In the genomic region with DNA sequence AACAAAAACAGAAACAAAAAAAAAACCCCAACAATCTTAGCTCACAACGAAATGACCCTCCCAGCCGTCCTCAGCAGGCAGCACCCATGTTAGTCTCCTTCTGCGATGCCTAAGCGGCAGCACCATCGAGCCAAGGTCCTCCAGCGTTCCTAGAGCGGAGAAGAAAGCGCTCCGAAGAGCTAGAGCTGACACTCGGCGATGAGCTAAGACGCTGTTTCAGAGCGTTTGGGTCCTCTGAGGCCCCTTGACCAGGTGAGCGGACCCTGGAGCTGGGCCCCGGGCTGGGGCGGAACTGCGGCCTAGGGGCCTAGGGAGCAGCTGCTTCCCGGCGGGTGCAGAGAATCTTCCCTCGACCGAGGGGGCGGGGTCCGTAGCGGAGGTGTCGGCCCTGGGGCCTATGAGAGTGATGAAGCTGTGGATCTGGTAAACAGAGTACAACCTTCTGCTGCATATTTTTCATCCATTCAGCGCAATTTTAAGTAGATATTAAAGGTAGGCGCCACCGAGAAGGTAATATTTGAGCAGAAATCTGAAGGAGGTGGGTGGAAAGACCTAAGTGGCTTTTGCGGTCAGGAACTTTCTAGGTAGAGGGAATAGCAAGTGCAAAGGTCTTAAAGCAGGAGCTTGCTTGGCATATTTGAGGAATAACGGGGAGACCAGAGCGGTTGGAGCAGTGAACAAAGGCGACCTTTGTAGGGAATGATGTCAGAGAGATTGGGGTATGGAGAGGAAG, we compare ENCODE assay signal across 8 cellular contexts. TPM values are rescaled to one million over a fixed set of nuclear protein-coding genes. Genes with fewer than 3 reads are reported as not detected.
DNase-seq lines count a peak whose midpoint lies in the region; ATAC-seq and TF ChIP-seq lines count a peak whose summit lies in the region.

Gene ZSCAN26 (plus strand): TSS at position 182 of the 733 bp plus-strand sequence. CDS start 4,777 bp downstream, outside the sequence.

- peak; percentile 79 for DNase-seq in AG08396 (ENCODE audit: low spot score)
- peak; percentile 85 for DNase-seq in NCI-H2196 (lab: John Stamatoyannopoulos, UW; ENCODE audit: unreplicated experiment)
- DNase-seq in WTC11 (ENCODE audit: low spot score): peak; percentile 91
- peak in 60 of 61 donors; percentile 8 to 93 (median 73) for DNase-seq in caudate nucleus (lab: John Stamatoyannopoulos, UW)
- peak; percentile 81 for DNase-seq in iPS-NIHi7 (ENCODE audit: extremely low spot score)
- DNase-seq in smooth muscle cell (lab: John Stamatoyannopoulos, UW; ENCODE audit: unreplicated experiment): peak; percentile 86

- H3K27ac ChIP-seq in caudate nucleus (ENCODE audit: low read depth, low read length) (peak within 1 kb of the TSS; percentile 82), smooth muscle cell (ENCODE audit: low read depth) (peak within 1 kb of the TSS; percentile 40)

- H3K4me2 ChIP-seq in smooth muscle cell: peak within 1 kb of the TSS; percentile 88

- no peaks in the 10 kb centered on the region for H3K27me3 ChIP-seq in smooth muscle cell (ENCODE audit: low read depth)

- POLR2A ChIA-PET in WTC11 (lab: Charles Lee): interaction anchor here (0.6 to 2.1 kb wide), 17 partner anchors 12 to 409 kb away, joined by 3 to 14 read pairs (median 4); partner anchors contain the start of genes PGBD1, ZKSCAN3, ZKSCAN4 and ZKSCAN8

- H3K4me3 Mint-ChIP-seq in WTC11: no peak within 1 kb of the TSS

- CTCF ChIA-PET in WTC11 (lab: Charles Lee): interaction anchor here (0.7 to 2.7 kb wide), 7 partner anchors 13 to 162 kb away, joined by 3 to 34 read pairs (median 7); partner anchors contain the start of genes PGBD1 and ZKSCAN4

- H2AFZ ChIP-seq in smooth muscle cell (ENCODE audit: low read depth): peak within 1 kb of the TSS; percentile 100

- no peaks in the 10 kb centered on the region for H3K4me1 Mint-ChIP-seq in WTC11

- no peaks in the 10 kb centered on the region for H3K9me3 Mint-ChIP-seq in WTC11

- peak within 1 kb of the TSS; percentile 93 for H3K4me3 ChIP-seq in smooth muscle cell

- H3K36me3 ChIP-seq in smooth muscle cell (ENCODE audit: low read depth): no peaks in the 10 kb centered on the region

- H3K36me3 Mint-ChIP-seq in WTC11: 0 out of 2 replicates have a peak, but pooled peaks cover 2% of the 10 kb centered on the region

- H3K4me1 ChIP-seq in smooth muscle cell (ENCODE audit: low read depth): peaks cover 20% of the 10 kb centered on the region

- peaks cover 25% of the 10 kb centered on the region for H3K79me2 ChIP-seq in smooth muscle cell (ENCODE audit: low read depth)

- no peak within 1 kb of the TSS; the same call in 1 of the 2 replicates for H3K27ac Mint-ChIP-seq in WTC11

- H3K9me3 ChIP-seq in smooth muscle cell (replicated peaks; ENCODE audit: low read depth): no peaks in the 10 kb centered on the region

- H4K20me1 ChIP-seq in smooth muscle cell (ENCODE audit: low read depth): no peaks in the 10 kb centered on the region

- WGBS in smooth muscle cell (ENCODE audit: low lambda C conversion rate): 2% methylated on average over 32 of the region's 32 CpGs

- peak within 1 kb of the TSS; percentile 80 for H3K9ac ChIP-seq in smooth muscle cell (ENCODE audit: low read depth)

- ATAC-seq in GM18907 (IDR thresholded peaks at IDR 0.05; ENCODE audit: unreplicated experiment) (peak; percentile 90), HG03135 (IDR thresholded peaks at IDR 0.05; ENCODE audit: unreplicated experiment) (peak; percentile 85), WTC11 (peak; percentile 96)

- H3K27me3 Mint-ChIP-seq in WTC11 (ENCODE audit: low read depth): peaks cover 32% of the 10 kb centered on the region

- TF ChIP-seq CTCF in WTC11 (IDR thresholded peaks at IDR 0.05) (no peak), smooth muscle cell (IDR thresholded peaks at IDR 0.05; ENCODE audit: borderline replicate concordance, insufficient read depth, poor library complexity, severe bottlenecking) (no peak)

- peaks cover 9% of the 10 kb centered on the region for H3F3A ChIP-seq in smooth muscle cell (ENCODE audit: low read depth)

TF ChIP-seq in WTC11, 78 proteins besides CTCF, POLR2A, EP300 and RAD21 (continues in another document):
- TF ChIP-seq GABPB1 (CRISPR knock-in tag; IDR thresholded peaks at IDR 0.05) (peak; percentile 48; the same call in 1 of the 2 replicates), SMAD3 (CRISPR knock-in tag; IDR thresholded peaks at IDR 0.05; ENCODE audit: borderline replicate concordance) (0 out of 2 replicates have a peak, but pooled peaks have one; percentile 27), ZNF121 (CRISPR knock-in tag; IDR thresholded peaks at IDR 0.05) (no peak), IRF1 (CRISPR knock-in tag; IDR thresholded peaks at IDR 0.05) (no peak), NR1H2 (CRISPR knock-in tag; IDR thresholded peaks at IDR 0.05) (no peak), ZNF532 (CRISPR knock-in tag; IDR thresholded peaks at IDR 0.05; ENCODE audit: borderline replicate concordance) (no peak), SMAD4 (CRISPR knock-in tag; IDR thresholded peaks at IDR 0.05) (no peak)
- TF ChIP-seq, protein P1, sequence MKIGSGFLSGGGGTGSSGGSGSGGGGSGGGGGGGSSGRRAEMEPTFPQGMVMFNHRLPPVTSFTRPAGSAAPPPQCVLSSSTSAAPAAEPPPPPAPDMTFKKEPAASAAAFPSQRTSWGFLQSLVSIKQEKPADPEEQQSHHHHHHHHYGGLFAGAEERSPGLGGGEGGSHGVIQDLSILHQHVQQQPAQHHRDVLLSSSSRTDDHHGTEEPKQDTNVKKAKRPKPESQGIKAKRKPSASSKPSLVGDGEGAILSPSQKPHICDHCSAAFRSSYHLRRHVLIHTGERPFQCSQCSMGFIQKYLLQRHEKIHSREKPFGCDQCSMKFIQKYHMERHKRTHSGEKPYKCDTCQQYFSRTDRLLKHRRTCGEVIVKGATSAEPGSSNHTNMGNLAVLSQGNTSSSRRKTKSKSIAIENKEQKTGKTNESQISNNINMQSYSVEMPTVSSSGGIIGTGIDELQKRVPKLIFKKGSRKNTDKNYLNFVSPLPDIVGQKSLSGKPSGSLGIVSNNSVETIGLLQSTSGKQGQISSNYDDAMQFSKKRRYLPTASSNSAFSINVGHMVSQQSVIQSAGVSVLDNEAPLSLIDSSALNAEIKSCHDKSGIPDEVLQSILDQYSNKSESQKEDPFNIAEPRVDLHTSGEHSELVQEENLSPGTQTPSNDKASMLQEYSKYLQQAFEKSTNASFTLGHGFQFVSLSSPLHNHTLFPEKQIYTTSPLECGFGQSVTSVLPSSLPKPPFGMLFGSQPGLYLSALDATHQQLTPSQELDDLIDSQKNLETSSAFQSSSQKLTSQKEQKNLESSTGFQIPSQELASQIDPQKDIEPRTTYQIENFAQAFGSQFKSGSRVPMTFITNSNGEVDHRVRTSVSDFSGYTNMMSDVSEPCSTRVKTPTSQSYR (CRISPR knock-in tag; IDR thresholded peaks at IDR 0.05): no peak
- TF ChIP-seq, protein P2, sequence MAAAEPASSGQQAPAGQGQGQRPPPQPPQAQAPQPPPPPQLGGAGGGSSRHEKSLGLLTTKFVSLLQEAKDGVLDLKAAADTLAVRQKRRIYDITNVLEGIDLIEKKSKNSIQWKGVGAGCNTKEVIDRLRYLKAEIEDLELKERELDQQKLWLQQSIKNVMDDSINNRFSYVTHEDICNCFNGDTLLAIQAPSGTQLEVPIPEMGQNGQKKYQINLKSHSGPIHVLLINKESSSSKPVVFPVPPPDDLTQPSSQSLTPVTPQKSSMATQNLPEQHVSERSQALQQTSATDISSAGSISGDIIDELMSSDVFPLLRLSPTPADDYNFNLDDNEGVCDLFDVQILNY (CRISPR knock-in tag; IDR thresholded peaks at IDR 0.05): no peak

RNA-seq across cellular contexts. Expression of gene ZSCAN26, which starts in this region (rescaled TPM):
- total RNA-seq in WTC11 (2021) (5.2 to 7.5 TPM (median 6.6 TPM) in 3 replicates), smooth muscle cell (16.1 and 22.4 TPM in 2 replicates)
- polyA plus RNA-seq in smooth muscle cell: 7.0 and 10.7 TPM in 2 replicates

Comparison
In these comparisons a context has a peak if more than half of its experiments do, and no peak if none do; other contexts are left out.
1. Peak in every context shown above with its lines: DNase-seq, ATAC-seq, H3K4me3 ChIP-seq and H3K27ac ChIP-seq.